Comparison of ENCODE assay signal across 8 cellular contexts in the genomic region with DNA sequence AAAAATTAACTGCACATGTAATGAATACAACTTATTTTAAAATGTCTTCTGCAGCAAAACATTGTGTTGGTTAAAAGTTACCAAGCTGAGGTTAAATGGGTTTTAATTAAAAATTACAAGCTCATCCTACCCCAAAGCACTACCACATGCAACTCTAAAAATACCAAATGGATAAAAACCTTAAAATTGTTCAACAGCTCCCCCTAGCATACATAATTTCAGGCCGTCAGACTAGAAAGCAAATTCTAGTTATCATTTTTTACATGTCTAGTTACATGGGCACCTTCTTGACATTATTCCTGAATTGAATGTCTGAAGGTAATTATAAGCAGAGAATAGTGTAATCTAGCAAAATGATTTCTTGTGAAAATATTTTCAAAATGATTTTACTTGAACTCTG.
DNase-seq lines count a peak whose midpoint lies in the region; ATAC-seq, FAIRE-seq and TF ChIP-seq lines count a peak whose summit lies in the region.

No MANE protein-coding gene starts in this region.

- H3K9me3 Mint-ChIP-seq in CD4-positive, alpha-beta memory T cell, result peaks cover 0 to 5% (median 0%) of the 10 kb centered on the region in 8 donors

- H3K79me2 ChIP-seq in OCI-LY1 (ENCODE audit: insufficient read depth, low read length), result no peaks in the 10 kb centered on the region

- no peak overlapping the region for H3K27ac Mint-ChIP-seq in CD4-positive, alpha-beta memory T cell

- no peak overlapping the region for H3K4me2 ChIP-seq in OCI-LY1 (ENCODE audit: low read length)

- no peak overlapping the region for H2AFZ ChIP-seq in OCI-LY1 (ENCODE audit: low read length)

- no peak for FAIRE-seq in small intestine (lab: Jason Lieb, UNC)

- CTCF ChIA-PET in CD4-positive, alpha-beta memory T cell (lab: Charles Lee; ENCODE audit: partially characterized antibody), result no interaction called here

- POLR2A ChIA-PET in CD4-positive, alpha-beta memory T cell (lab: Charles Lee; ENCODE audit: partially characterized antibody), result no interaction called here

- no peaks in the 10 kb centered on the region for H3K4me1 Mint-ChIP-seq in CD4-positive, alpha-beta memory T cell

- no peaks in the 10 kb centered on the region for H4K20me1 ChIP-seq in OCI-LY1 (ENCODE audit: insufficient read depth, low read length)

- H3K36me3 ChIP-seq in OCI-LY1 (ENCODE audit: insufficient read depth, low read length), result no peaks in the 10 kb centered on the region
- H3K36me3 ChIP-seq in small intestine (ENCODE audit: control insufficient read depth in 2 of 2, insufficient read depth in 2 of 2, low read length in 2 of 2), result peaks cover 0 to 2% of the 10 kb centered on the region in 2 donors
- H3K36me3 ChIP-seq in CD4-positive, alpha-beta memory T cell (ENCODE audit: insufficient read depth, low read length), result no peaks in the 10 kb centered on the region

- no peaks in the 10 kb centered on the region for H3K9me3 ChIP-seq in OCI-LY1 (ENCODE audit: low read length)
- H3K9me3 ChIP-seq in small intestine (ENCODE audit: control insufficient read depth, low read depth), result no peaks in the 10 kb centered on the region
- no peaks in the 10 kb centered on the region for H3K9me3 ChIP-seq in CD4-positive, alpha-beta memory T cell (ENCODE audit: control insufficient read depth in 1 of 2, low read length in 2 of 2)

- intact Hi-C loops in CD4-positive, alpha-beta memory T cell (cut with micrococcal nuclease), result no loop called here

- H3K4me3 ChIP-seq in OCI-LY1 (ENCODE audit: low read depth, low read length, poor library complexity, severe bottlenecking), result no peak overlapping the region
- no peak overlapping the region for H3K4me3 ChIP-seq in small intestine (ENCODE audit: low read depth in 1 of 2, low read length in 2 of 2)
- H3K4me3 ChIP-seq in CD4-positive, alpha-beta memory T cell (ENCODE audit: low read length in 2 of 2), result no peak overlapping the region

- 6 to 23% (median 15%) methylated on average over 1 of the region's 1 CpG for WGBS in small intestine, 3 donors

- H3K4me1 ChIP-seq in OCI-LY1 (ENCODE audit: insufficient read depth, low read length, severe bottlenecking) (no peaks in the 10 kb centered on the region), small intestine (ENCODE audit: control insufficient read depth in 2 of 2, insufficient read depth in 1 of 2, low read depth in 1 of 2, low read length in 1 of 2) (no peaks in the 10 kb centered on the region)
- no peaks in the 10 kb centered on the region for H3K4me1 ChIP-seq in CD4-positive, alpha-beta memory T cell (ENCODE audit: insufficient read depth, low read length)

- DNase-seq in DMS153 treated with DMSO at 0.1 percent for 48 hours (lab: John Stamatoyannopoulos, UW; ENCODE audit: unreplicated experiment), result peak; percentile 51
- DNase-seq in DMS153 (lab: John Stamatoyannopoulos, UW), result no peak
- peak; percentile 71 for DNase-seq in fibroblast of peridontal ligament (ENCODE audit: extremely low read depth)
- DNase-seq in small intestine, result peak; percentile 31
- DNase-seq in NCI-H2196 (lab: John Stamatoyannopoulos, UW; ENCODE audit: unreplicated experiment), result no peak
- no peak for DNase-seq in CD4-positive, alpha-beta memory T cell

- TF ChIP-seq CTCF in OCI-LY1 (IDR thresholded peaks at IDR 0.05; ENCODE audit: low read length), result peak; percentile 51

- no peaks in the 10 kb centered on the region for H3K9me2 ChIP-seq in OCI-LY1 (ENCODE audit: low read depth, low read length)

- no peak overlapping the region for H3K4me3 Mint-ChIP-seq in CD4-positive, alpha-beta memory T cell

- no peaks in the 10 kb centered on the region for H3F3A ChIP-seq in OCI-LY1 (ENCODE audit: insufficient read depth, low read length)

- no peak for ATAC-seq in GM21717 (IDR thresholded peaks at IDR 0.05; ENCODE audit: unreplicated experiment)

- no peak overlapping the region for H3K27ac ChIP-seq in OCI-LY1 (ENCODE audit: low read depth, low read length, poor library complexity, severe bottlenecking)
- no peak overlapping the region for H3K27ac ChIP-seq in small intestine (ENCODE audit: low read depth in 1 of 2, low read length in 1 of 2)
- no peak overlapping the region for H3K27ac ChIP-seq in CD4-positive, alpha-beta memory T cell (ENCODE audit: low read depth, low read length)

- H3K27me3 ChIP-seq in OCI-LY1 (ENCODE audit: insufficient read depth, low read length), result no peaks in the 10 kb centered on the region
- H3K27me3 ChIP-seq in small intestine (ENCODE audit: control insufficient read depth in 2 of 2, insufficient read depth in 2 of 2, low read length in 2 of 2), result no peaks in the 10 kb centered on the region
- no peaks in the 10 kb centered on the region for H3K27me3 ChIP-seq in CD4-positive, alpha-beta memory T cell (ENCODE audit: insufficient read depth, low read length)

- no peak overlapping the region for H3K9ac ChIP-seq in OCI-LY1 (ENCODE audit: low read length)

- peaks cover 2 to 4% of the 10 kb centered on the region in 2 donors for H3K27me3 Mint-ChIP-seq in CD4-positive, alpha-beta memory T cell

- no peaks in the 10 kb centered on the region for H3K36me3 Mint-ChIP-seq in CD4-positive, alpha-beta memory T cell

Comparison
In these comparisons a context has a peak if more than half of its experiments do, and no peak if none do; other contexts are left out.
1. DNase-seq: peak in DMS153 treated with DMSO at 0.1 percent for 48 hours (single experiment), fibroblast of peridontal ligament (single experiment) and small intestine (single experiment); none in DMS153 (single experiment), NCI-H2196 (single experiment) and CD4-positive, alpha-beta memory T cell (0 of 5).